In genomic region chr4:159764343-159764952, GRCh38 we compare ENCODE assay signal across 8 cellular contexts.
DNase-seq lines count a peak whose midpoint lies in the region; ATAC-seq and TF ChIP-seq lines count a peak whose summit lies in the region.

No MANE protein-coding gene starts in this region.

- no peaks in the 10 kb centered on the region for H3K9me3 ChIP-seq in mammary epithelial cell (replicated peaks; ENCODE audit: insufficient read depth, low read length)
- H3K9me3 ChIP-seq in naive thymus-derived CD4-positive, alpha-beta T cell (ENCODE audit: control insufficient read depth in 2 of 3, low read length in 3 of 3), result no peaks in the 10 kb centered on the region

- H3K4me2 ChIP-seq in mammary epithelial cell (ENCODE audit: insufficient read depth, low read depth, low read length), result peak overlapping the region; percentile 34

- ATAC-seq in GM19035 (IDR thresholded peaks at IDR 0.05; ENCODE audit: unreplicated experiment) (peak; percentile 90), HG03139 (IDR thresholded peaks at IDR 0.05; ENCODE audit: unreplicated experiment) (peak; percentile 57)
- ATAC-seq in naive thymus-derived CD4-positive, alpha-beta T cell, result no peak

- no peak overlapping the region for H3K4me3 ChIP-seq in mammary epithelial cell (replicated peaks in 1 of 3; ENCODE audit: insufficient read depth in 1 of 3, low read depth in 2 of 3, low read length in 3 of 3)
- H3K4me3 ChIP-seq in naive thymus-derived CD4-positive, alpha-beta T cell (ENCODE audit: low read length), result no peak overlapping the region

- CTCF ChIA-PET in mammary epithelial cell (lab: Charles Lee; ENCODE audit: low non-redundant PET), result interaction anchor here (0.9 kb wide), 1 partner anchor 229 kb away, joined by 31 read pairs; no protein-coding TSS in a partner anchor
- CTCF ChIA-PET in naive thymus-derived CD4-positive, alpha-beta T cell (lab: Charles Lee), result no interaction called here

- no peaks in the 10 kb centered on the region for H4K20me1 ChIP-seq in mammary epithelial cell (ENCODE audit: insufficient read depth, low read length)

- no peak overlapping the region for H3K4me3 Mint-ChIP-seq in naive thymus-derived CD4-positive, alpha-beta T cell

- H3K79me2 ChIP-seq in mammary epithelial cell (ENCODE audit: insufficient read depth, low read length), result no peaks in the 10 kb centered on the region

- in situ Hi-C loops in mammary epithelial cell (cut with MboI; ENCODE audit: low sequenced_read_pairs in 2 of 2), result no loop called here

- intact Hi-C loops in mammary epithelial cell (cut with micrococcal nuclease), result loop anchor here (1.0 to 5.0 kb wide), 3 partner anchors 157 to 277 kb away; no protein-coding TSS in a partner anchor
- intact Hi-C loops in naive thymus-derived CD4-positive, alpha-beta T cell (cut with micrococcal nuclease), result no loop called here

- peak; percentile 53 to 59 for TF ChIP-seq CTCF in mammary epithelial cell (conservative IDR thresholded peaks at IDR 0.05 in 1 of 2, IDR thresholded peaks at IDR 0.05 in 1 of 2; ENCODE audit: extremely low read depth in 1 of 2, insufficient read depth in 1 of 2, low read depth in 1 of 2, low read length in 2 of 2)

- POLR2A ChIA-PET in naive thymus-derived CD4-positive, alpha-beta T cell (lab: Charles Lee), result no interaction called here

- H3K9ac ChIP-seq in mammary epithelial cell (ENCODE audit: insufficient read depth, low read length), result no peak overlapping the region

- H3K4me1 Mint-ChIP-seq in naive thymus-derived CD4-positive, alpha-beta T cell, result no peaks in the 10 kb centered on the region

- H3K27me3 Mint-ChIP-seq in naive thymus-derived CD4-positive, alpha-beta T cell, result no peaks in the 10 kb centered on the region

- BruUV-seq in mammary epithelial cell (replicated peaks; lab: Mats Ljungman, UMichigan), result no TSS peak

- 9% methylated on average over 5 of the region's 5 CpGs for WGBS in mammary epithelial cell (ENCODE audit: low coverage, missing lambda C conversion rate)

- H3K27ac ChIP-seq in mammary epithelial cell (ENCODE audit: insufficient read depth, low read depth, low read length), result no peak overlapping the region
- H3K27ac ChIP-seq in naive thymus-derived CD4-positive, alpha-beta T cell (ENCODE audit: low read depth, low read length), result no peak overlapping the region

- H3K27me3 ChIP-seq in mammary epithelial cell (ENCODE audit: insufficient read depth, low read length), result no peaks in the 10 kb centered on the region
- H3K27me3 ChIP-seq in naive thymus-derived CD4-positive, alpha-beta T cell (ENCODE audit: control insufficient read depth in 2 of 2, insufficient read depth in 2 of 2, low read length in 2 of 2), result no peaks in the 10 kb centered on the region

- no peaks in the 10 kb centered on the region for H3K4me1 ChIP-seq in mammary epithelial cell (ENCODE audit: insufficient read depth, low read length)
- H3K4me1 ChIP-seq in naive thymus-derived CD4-positive, alpha-beta T cell (ENCODE audit: control insufficient read depth in 2 of 2, insufficient read depth in 2 of 2, low read length in 2 of 2), result no peaks in the 10 kb centered on the region

- H3K36me3 ChIP-seq in mammary epithelial cell (ENCODE audit: insufficient read depth, low read length), result no peaks in the 10 kb centered on the region
- H3K36me3 ChIP-seq in naive thymus-derived CD4-positive, alpha-beta T cell (ENCODE audit: control insufficient read depth in 2 of 3, insufficient read depth in 3 of 3, low read length in 3 of 3), result no peaks in the 10 kb centered on the region

- peaks cover 0 to 9% (median 0%) of the 10 kb centered on the region in 11 donors for H3K9me3 Mint-ChIP-seq in naive thymus-derived CD4-positive, alpha-beta T cell

- H3K27ac Mint-ChIP-seq in naive thymus-derived CD4-positive, alpha-beta T cell, result no peak overlapping the region

- peak overlapping the region; percentile 46 for H2AFZ ChIP-seq in mammary epithelial cell (ENCODE audit: low read depth, low read length)

- H3K36me3 Mint-ChIP-seq in naive thymus-derived CD4-positive, alpha-beta T cell, result no peaks in the 10 kb centered on the region

- peak; percentile 62 for DNase-seq in D341Med (ENCODE audit: low spot score)
- peak; percentile 30 for DNase-seq in NCI-H446 treated with DMSO at 0.1 percent for 48 hours (lab: John Stamatoyannopoulos, UW)
- DNase-seq in mammary epithelial cell, result peak; percentile 60
- peak; percentile 35 to 51 for DNase-seq in lung microvascular endothelial cell (ENCODE audit: low read depth in 2 of 2)
- DNase-seq in NCI-H2227 (lab: John Stamatoyannopoulos, UW; ENCODE audit: unreplicated experiment), result no peak
- DNase-seq in naive thymus-derived CD4-positive, alpha-beta T cell, result no peak

- dilution Hi-C loops in mammary epithelial cell (cut with HindIII; ENCODE audit: low sequenced_read_pairs), result no loop called here

Comparison
In these comparisons a context has a peak if more than half of its experiments do, and no peak if none do; other contexts are left out.
1. DNase-seq: peak in D341Med (single experiment), NCI-H446 treated with DMSO at 0.1 percent for 48 hours (single experiment), mammary epithelial cell (single experiment) and lung microvascular endothelial cell (2 of 2); none in NCI-H2227 (single experiment) and naive thymus-derived CD4-positive, alpha-beta T cell (0 of 9).